Comparison of ENCODE assay signal across 23 cellular contexts in genomic region chr3:110021659-110022058, GRCh38.
"Had no signal": no experiment of that assay in that cellular context is flagged by ENCODE, and none has a peak within 500 bp of the region (broad histone marks: within the 10 kb centered on the region; RNA-seq: fewer than 3 reads in every experiment).

No MANE protein-coding gene starts in this region.

- H3K27ac ChIP-seq: adrenal gland, body of pancreas, coronary artery, dorsolateral prefrontal cortex, gastrocnemius medialis, left ventricle myocardium inferior, thoracic aorta, VCaP had no signal

- H3K27me3 ChIP-seq: adrenal gland, body of pancreas, dorsolateral prefrontal cortex, gastrocnemius medialis had no signal

- H3K9me3 Mint-ChIP-seq: nephron; T-helper 2 cell treated with Interferon-gamma antibody and Interleukin-4, amounts not matched to agents 5 μg/mL and 100 μg/mL, for 36 hours had no signal

- ATAC-seq: body of pancreas, gastrocnemius medialis, right cardiac atrium had no signal

- H3K4me3 Mint-ChIP-seq: nephron; T-helper 2 cell treated with Interferon-gamma antibody and Interleukin-4, amounts not matched to agents 5 μg/mL and 100 μg/mL, for 36 hours had no signal

- H3K4me1 ChIP-seq: adrenal gland, body of pancreas, gastrocnemius medialis, left ventricle myocardium inferior had no signal

- DNase-seq: activated CD4-positive, alpha-beta T cell treated with anti-CD3 and anti-CD28 coated beads, Interleukin-2, amount 50 U/mL, for 1 hour; adrenal gland; aorta; body of pancreas; cerebellar nuclear complex; dorsolateral prefrontal cortex; effector memory CD4-positive, alpha-beta T cell; erythroblast; gastrocnemius medialis; glutamatergic neuron; islet precursor cell; left ventricle myocardium inferior; right cardiac atrium; stimulated activated naive CD4-positive, alpha-beta T cell treated with Interleukin-2 at 50 U/mL for 16 hours; T-helper 1 cell; trophoblast cell had no signal

- H3K4me1 Mint-ChIP-seq: nephron had no signal

- H3K27ac Mint-ChIP-seq: activated naive CD4-positive, alpha-beta T cell treated with anti-CD3 and anti-CD28 coated beads, Interleukin-2, amount 50 U/mL, for 72 hours; nephron; T-helper 2 cell treated with Interferon-gamma antibody and Interleukin-4, amounts not matched to agents 5 μg/mL and 100 μg/mL, for 36 hours had no signal

- H3K4me3 ChIP-seq: adrenal gland, body of pancreas, coronary artery, dorsolateral prefrontal cortex, gastrocnemius medialis, left ventricle myocardium inferior, lung, thoracic aorta had no signal

- H3K9me3 ChIP-seq: adrenal gland, gastrocnemius medialis, thoracic aorta had no signal

- H3K36me3 ChIP-seq: adrenal gland, gastrocnemius medialis, left ventricle myocardium inferior, thoracic aorta had no signal
